17 cellular contexts compared by ENCODE assay signal in the genomic region with DNA sequence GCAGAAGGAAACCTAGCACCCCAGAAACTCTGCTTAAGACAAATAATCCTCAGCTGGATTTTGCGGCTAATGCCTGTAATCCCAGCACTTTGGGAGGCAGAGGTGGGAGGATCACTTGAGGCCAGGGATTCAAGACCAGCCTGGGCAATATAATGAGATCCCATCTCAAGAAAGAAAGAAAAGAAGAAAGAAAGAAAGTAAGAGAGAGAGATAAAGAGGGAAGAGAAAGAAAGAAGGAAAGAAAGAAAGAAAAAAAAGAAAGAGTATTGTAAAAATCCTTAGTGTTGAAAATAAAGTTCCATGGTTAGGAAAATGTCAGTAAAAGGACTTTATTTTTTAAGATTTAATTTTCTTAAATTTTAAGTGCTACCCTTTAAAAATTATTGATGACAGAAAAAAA.
"Had no signal": no experiment of that assay in that cellular context is flagged by ENCODE, and none has a peak within 500 bp of the region (broad histone marks: within the 10 kb centered on the region; RNA-seq: fewer than 3 reads in every experiment).

No MANE protein-coding gene starts in this region.

- H3K4me1 ChIP-seq: heart left ventricle, neural progenitor cell, uterus had no signal

- H3K36me3 ChIP-seq: brain microvascular endothelial cell, esophagus squamous epithelium, heart left ventricle, neural progenitor cell, ovary, uterus had no signal

- H3K4me3 ChIP-seq: esophagus squamous epithelium, heart left ventricle, mucosa of descending colon, neural progenitor cell, ovary, uterus had no signal

- H3K9me3 ChIP-seq: esophagus squamous epithelium, heart left ventricle, mucosa of descending colon, ovary, uterus had no signal

- H3K9ac ChIP-seq: neural progenitor cell had no signal

- DNase-seq: activated CD4-positive, alpha-beta T cell treated with anti-CD3 and anti-CD28 coated beads for 1 hour; activated CD4-positive, alpha-beta T cell treated with anti-CD3 and anti-CD28 coated beads, Interleukin-2, amount 50 U/mL, for 48 hours; activated CD8-positive, alpha-beta memory T cell treated with anti-CD3 and anti-CD28 coated beads, Interleukin-2, amount 10 ng/mL, durations not matched to agents 7 days and 5 days; activated effector memory CD4-positive, alpha-beta T cell treated with Interleukin-2 at 50 U/mL for 16 hours; activated T-cell treated with anti-CD3 and anti-CD28 coated beads, Interleukin-2, amount 50 U/mL, for 24 hours; amniotic stem cell; brain microvascular endothelial cell; esophagus squamous epithelium; foreskin fibroblast; heart left ventricle; islet precursor cell; ovary; stimulated activated CD4-positive, alpha-beta T cell treated with anti-CD3 and anti-CD28 coated beads, Interleukin-4, amount 100 ng/mL, for 1 hour; stimulated activated CD8-positive, alpha-beta memory T cell treated with anti-CD3 and anti-CD28 coated beads, Interleukin-4, amount 100 ng/mL, for 48 hours; uterus had no signal

- ATAC-seq: activated CD8-positive, alpha-beta memory T cell treated with anti-CD3 and anti-CD28 coated beads, Interleukin-2, amount 10 ng/mL, durations not matched to agents 7 days and 5 days had no signal

- H3K27ac ChIP-seq: brain microvascular endothelial cell, heart left ventricle, neural progenitor cell, ovary, uterus had no signal

- H3K27me3 ChIP-seq: brain microvascular endothelial cell, heart left ventricle, neural progenitor cell, ovary, uterus had no signal

- H3K4me2 ChIP-seq: neural progenitor cell had no signal
